29 cellular contexts compared by ENCODE assay signal in the genomic region with DNA sequence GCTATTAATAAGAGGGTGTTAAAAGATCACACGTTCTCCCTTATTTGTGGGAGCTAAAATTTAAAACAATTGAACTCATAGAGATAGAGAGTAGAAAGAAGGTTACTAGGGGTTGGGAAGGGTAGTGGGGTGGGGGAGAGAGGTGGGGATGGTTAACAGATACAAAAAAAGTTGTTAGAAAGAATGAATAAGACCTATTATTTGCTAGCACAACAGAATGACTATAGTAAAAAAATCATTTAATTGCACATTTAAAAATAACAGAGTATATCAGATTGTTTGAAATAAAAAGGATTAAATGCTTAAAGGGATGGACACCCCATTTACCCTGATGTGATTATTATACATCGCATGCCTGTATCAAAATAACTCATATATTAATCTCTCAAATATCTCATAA. TPM values are rescaled to one million over a fixed set of nuclear protein-coding genes. Genes with fewer than 3 reads are reported as not detected.
"Had no signal": no experiment of that assay in that cellular context is flagged by ENCODE, and none has a peak within 500 bp of the region (broad histone marks: within the 10 kb centered on the region; RNA-seq: fewer than 3 reads in every experiment).

No MANE protein-coding gene starts in this region.

- DNase-seq: stimulated activated CD4-positive, alpha-beta T cell treated with anti-CD3 and anti-CD28 coated beads, Interleukin-2, amount 100 ng/mL, for 48 hours; stimulated activated CD4-positive, alpha-beta T cell treated with anti-CD3 and anti-CD28 coated beads, Interleukin-4, amount 100 ng/mL, for 1 hour; stimulated activated CD4-positive, alpha-beta T cell treated with anti-CD3 and anti-CD28 coated beads, Interleukin-4, amount 100 ng/mL, for 24 hours; stimulated activated CD4-positive, alpha-beta T cell treated with anti-CD3 and anti-CD28 coated beads, Interleukin-4, amount 100 ng/mL, for 4 hours; stimulated activated CD8-positive, alpha-beta memory T cell treated with anti-CD3 and anti-CD28 coated beads, Interleukin-4, amount 100 ng/mL, for 48 hours; stimulated activated naive B cell treated with anti-CD40 and anti-IgM and Interleukin-4, amounts not matched to agents 10 μg/mL and 1 μg/mL and 100 μg/mL, for 72 hours; stimulated activated naive CD4-positive, alpha-beta T cell; stimulated activated naive CD4-positive, alpha-beta T cell treated with Interleukin-2 at 50 U/mL for 16 hours; stimulated activated naive CD8-positive, alpha-beta T cell treated with anti-CD3 and anti-CD28 coated beads, Interleukin-15, amount 100 ng/mL, for 72 hours; stimulated activated naive CD8-positive, alpha-beta T cell treated with anti-CD3 and anti-CD28 coated beads, Interleukin-15, Interleukin-2, amounts not matched to agents 100 U/mL and 50 U/mL, for 24 hours; stomach; substantia nigra; testis; thyroid gland; transverse colon; trophoblast cell; upper lobe of right lung; uterus had no signal

- H3K9me3 ChIP-seq: stomach, suprapubic skin, testis, thoracic aorta, thyroid gland, tibial nerve, transverse colon, upper lobe of left lung, upper lobe of right lung, uterus, vagina had no signal

- H3K4me1 ChIP-seq: stomach, testis, thyroid gland, tibial nerve, transverse colon, upper lobe of left lung, upper lobe of right lung, uterus, vagina had no signal

- H3K36me3 ChIP-seq: stomach, suprapubic skin, thoracic aorta, thyroid gland, tibial nerve, transverse colon, upper lobe of left lung, upper lobe of right lung, uterus, vagina had no signal

- FAIRE-seq: urothelium cell line had no signal

- H3K4me3 ChIP-seq: stomach, suprapubic skin, testis, thoracic aorta, thyroid gland, tibial nerve, transverse colon, upper lobe of left lung, upper lobe of right lung, uterus, vagina had no signal

- ATAC-seq: stimulated activated effector memory CD8-positive, alpha-beta T cell treated with anti-CD3 and anti-CD28 coated beads, Interleukin-12 subunit alpha, Interleukin-12 subunit beta, amount 100 ng/mL, for 72 hours; stimulated activated memory B cell treated with anti-CD40 and anti-IgM and Interleukin-4, amounts not matched to agents 10 μg/mL and 1 μg/mL and 100 μg/mL, for 72 hours; stimulated activated naive B cell treated with anti-CD40 and anti-IgM and Interleukin-4, amounts not matched to agents 10 μg/mL and 1 μg/mL and 100 μg/mL, for 72 hours; stimulated activated naive CD8-positive, alpha-beta T cell treated with anti-CD3 and anti-CD28 coated beads, Interleukin-15, amount 100 ng/mL, for 72 hours; stimulated activated naive CD8-positive, alpha-beta T cell treated with anti-CD3 and anti-CD28 coated beads, Interleukin-15, Interleukin-2, amounts not matched to agents 100 U/mL and 50 U/mL, for 24 hours; upper lobe of right lung had no signal

- H3K27me3 ChIP-seq: stomach, suprapubic skin, testis, thyroid gland, tibial nerve, transverse colon, upper lobe of left lung, upper lobe of right lung, uterus, vagina had no signal

- H3K27ac ChIP-seq: stomach, suprapubic skin, testis, thoracic aorta, thyroid gland, tibial nerve, transverse colon, upper lobe of left lung, upper lobe of right lung, uterus, vagina had no signal

RNA-seq across cellular contexts. Expression of gene STMND1, which starts 43.3 kb away (rescaled TPM):
- total RNA-seq: stomach, subcutaneous adipose tissue, thoracic aorta, thyroid gland, tibial nerve, upper lobe of right lung, ureter, urinary bladder, vagina had no signal
- polyA plus RNA-seq: stomach, urinary bladder had no signal
